16 cellular contexts compared by ENCODE assay signal in the genomic region with DNA sequence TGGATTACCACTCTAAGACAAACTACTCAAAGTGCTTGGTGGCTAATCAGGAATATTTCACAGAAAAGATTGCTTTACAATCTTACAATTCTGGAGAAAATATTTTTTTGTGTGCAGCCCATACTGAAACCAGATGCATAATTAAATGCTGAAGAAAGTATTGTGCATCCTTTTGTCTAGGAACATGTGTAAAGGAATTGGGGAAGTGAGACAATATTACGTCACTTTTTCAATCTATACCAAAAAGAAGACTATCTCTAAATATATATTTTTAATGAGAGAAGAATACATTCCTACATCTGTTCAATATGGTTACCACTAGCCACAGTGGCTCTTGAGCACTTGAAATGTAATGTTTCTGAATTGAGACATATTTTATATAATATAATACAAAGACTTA.
"Had no signal": no experiment of that assay in that cellular context is flagged by ENCODE, and none has a peak within 500 bp of the region (broad histone marks: within the 10 kb centered on the region; RNA-seq: fewer than 3 reads in every experiment).

No MANE protein-coding gene starts in this region.

- H3K79me2 ChIP-seq: hepatocyte had no signal

- DNase-seq: cortex of kidney; dorsolateral prefrontal cortex; effector CD8-positive, alpha-beta T cell; foreskin melanocyte; head of caudate nucleus; naive thymus-derived CD4-positive, alpha-beta T cell; sigmoid colon; stimulated activated CD4-positive, alpha-beta T cell treated with anti-CD3 and anti-CD28 coated beads, Interleukin-12 subunit alpha, Interleukin-12 subunit beta, amount 100 ng/mL, for 4 hours; stimulated activated naive CD4-positive, alpha-beta T cell; stomach; substantia nigra; transverse colon had no signal

- H3K36me3 ChIP-seq: neutrophil, sigmoid colon, stomach, thoracic aorta, transverse colon had no signal

- H3K27me3 ChIP-seq: dorsolateral prefrontal cortex, hepatocyte, neutrophil, sigmoid colon, stomach, transverse colon had no signal

- H2AFZ ChIP-seq: hepatocyte had no signal

- H3K4me3 ChIP-seq: dorsolateral prefrontal cortex, hepatocyte, sigmoid colon, skin epidermis, stomach, thoracic aorta, transverse colon had no signal

- H3K27ac ChIP-seq: dorsolateral prefrontal cortex, hepatocyte, neutrophil, sigmoid colon, skin epidermis, stomach, thoracic aorta, transverse colon had no signal

- H3K9me3 ChIP-seq: neutrophil, sigmoid colon, stomach, thoracic aorta, transverse colon had no signal

- H3K4me1 ChIP-seq: sigmoid colon, stomach, transverse colon had no signal

- H3K4me2 ChIP-seq: hepatocyte had no signal
